Comparison of ENCODE assay signal across 17 cellular contexts in the genomic region with DNA sequence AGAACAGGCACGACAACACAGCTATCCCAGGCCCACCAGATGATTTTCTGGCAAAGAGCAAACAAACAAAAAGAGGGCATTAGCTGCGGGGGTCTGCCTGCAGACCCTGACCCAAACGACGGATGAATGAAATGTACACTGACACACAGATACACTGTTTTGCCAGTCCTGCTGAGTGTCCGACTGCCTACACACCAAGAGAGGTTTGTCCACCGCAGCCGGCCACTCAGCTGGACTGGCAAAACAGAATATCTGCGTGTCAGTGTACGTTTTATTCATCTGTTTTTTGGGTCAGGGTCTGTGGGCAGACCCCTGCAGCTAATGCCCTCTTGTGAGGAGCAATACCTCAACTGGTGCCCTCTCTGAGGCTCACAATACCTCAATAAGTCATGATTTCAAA.
"Had no signal": no experiment of that assay in that cellular context is flagged by ENCODE, and none has a peak within 500 bp of the region (broad histone marks: within the 10 kb centered on the region; RNA-seq: fewer than 3 reads in every experiment).

No MANE protein-coding gene starts in this region.

- DNase-seq: dermis blood vessel endothelial cell; dorsolateral prefrontal cortex; effector CD4-positive, alpha-beta T cell; effector memory CD4-positive, alpha-beta T cell; erythroblast; esophagus squamous epithelium; foreskin fibroblast; foreskin melanocyte; glutamatergic neuron; heart right ventricle; hippocampal formation; left cardiac atrium; left lung; left ventricle myocardium superior; lower lobe of right lung; mesenchymal stem cell; midbrain had no signal
